ENCODE assay signal across 17 cellular contexts in the genomic region with DNA sequence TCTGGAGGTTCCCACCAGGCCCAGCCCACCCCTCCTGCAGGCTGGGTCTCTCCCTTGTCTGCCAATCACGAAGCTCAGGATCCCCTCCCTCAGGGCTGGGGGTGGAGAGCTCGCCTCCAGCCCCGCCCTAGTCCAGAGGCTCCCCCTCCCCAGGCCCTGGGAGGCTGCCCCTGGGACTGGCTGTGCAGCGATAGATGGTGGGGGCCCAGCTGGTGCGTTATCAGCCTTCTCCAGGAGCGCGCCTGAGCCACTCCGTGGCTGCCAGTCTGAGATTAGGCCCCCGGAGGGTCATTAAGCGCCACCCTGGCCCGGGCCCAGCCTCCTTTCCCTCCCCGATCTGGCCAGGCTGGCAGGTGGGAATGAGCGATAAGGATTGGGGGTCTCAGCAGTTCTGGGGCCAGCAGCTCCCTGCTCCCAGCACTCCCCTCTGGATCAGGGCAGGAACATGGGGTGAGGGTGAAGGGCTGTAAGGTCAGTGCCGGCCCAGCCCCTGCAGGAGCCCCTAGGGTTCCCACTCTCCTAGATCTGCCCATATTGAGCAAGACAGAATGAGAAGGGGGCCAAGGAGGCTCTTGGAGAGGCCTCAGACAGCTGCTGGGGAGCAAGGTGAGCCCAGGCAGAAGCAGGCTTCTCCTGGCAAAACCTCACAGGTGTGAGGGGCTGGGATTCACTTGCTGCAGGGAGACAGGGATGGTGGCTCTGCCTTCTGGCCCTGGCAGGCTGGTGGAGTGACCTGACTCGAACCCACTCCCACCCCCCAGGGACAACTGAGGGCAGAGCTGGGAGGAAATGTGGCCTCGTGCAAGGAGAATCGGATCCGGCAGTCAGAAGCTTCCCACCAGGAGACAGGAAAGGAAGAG. TPM values are rescaled to one million over a fixed set of nuclear protein-coding genes. Genes with fewer than 3 reads are reported as not detected.
DNase-seq lines count a peak whose midpoint lies in the region; ATAC-seq and TF ChIP-seq lines count a peak whose summit lies in the region.
"Had no signal": no experiment of that assay in that cellular context is flagged by ENCODE, and none has a peak within 500 bp of the region (broad histone marks: within the 10 kb centered on the region; RNA-seq: fewer than 3 reads in every experiment).

No MANE protein-coding gene starts in this region.

- no peak for ATAC-seq in HG03135 (IDR thresholded peaks at IDR 0.05; ENCODE audit: unreplicated experiment)
- ATAC-seq: activated T-cell treated with anti-CD3 and anti-CD28 coated beads, Interleukin-2, amount 50 U/mL, for 72 hours; right cardiac atrium had no signal

- DNase-seq in D341Med (ENCODE audit: low spot score), result peak; percentile 17
- DNase-seq in NCI-H2171 treated with DMSO at 0.1 percent for 48 hours (lab: John Stamatoyannopoulos, UW), result peak; percentile 47
- no peak for DNase-seq in epithelial cell of proximal tubule (ENCODE audit: low read depth)
- peak; percentile 87 for DNase-seq in mesenteric fat pad (ENCODE audit: low spot score)
- no peak for DNase-seq in AG08395 (ENCODE audit: low spot score)
- no peak for DNase-seq in T1000 (lab: John Stamatoyannopoulos, UW)
- DNase-seq: activated CD4-positive, alpha-beta T cell treated with anti-CD3 and anti-CD28 coated beads, Interleukin-2, amount 10 ng/mL, durations not matched to agents 24 days and 14 days; activated naive CD8-positive, alpha-beta T cell treated with anti-CD3 and anti-CD28 coated beads, Interleukin-2, amount 10 ng/mL, durations not matched to agents 7 days and 5 days; activated T-cell treated with anti-CD3 and anti-CD28 coated beads, Interleukin-2, amount 50 U/mL, for 72 hours; effector CD4-positive, alpha-beta T cell; right cardiac atrium; Right ventricle myocardium superior; T-helper 2 cell had no signal

- peak overlapping the region; percentile 57 for H3K4me3 ChIP-seq in epithelial cell of proximal tubule (ENCODE audit: low read depth, low read length)
- H3K4me3 ChIP-seq: BLaER1 treated with 17β-estradiol and CSF1 and Interleukin-3, amounts not matched to agents 10 nM and 100 nM; cardiac muscle cell had no signal

- TF ChIP-seq CTCF in epithelial cell of proximal tubule (conservative IDR thresholded peaks at IDR 0.05; ENCODE audit: low read depth, low read length), result no peak

RNA-seq across cellular contexts. Expression of gene PDZK1IP1, which starts 8.5 kb away (rescaled TPM):
- total RNA-seq in epithelial cell of proximal tubule, result 14.3 and 43.2 TPM in 2 replicates
- 2.8 TPM for total RNA-seq in mesenteric fat pad
- total RNA-seq: activated CD4-positive, alpha-beta T cell treated with anti-CD3 and anti-CD28 coated beads, Interleukin-2, amount 10 ng/mL, durations not matched to agents 24 days and 14 days; activated naive CD8-positive, alpha-beta T cell treated with anti-CD3 and anti-CD28 coated beads, Interleukin-2, amount 10 ng/mL, durations not matched to agents 7 days and 5 days; activated T-cell treated with anti-CD3 and anti-CD28 coated beads, Interleukin-2, amount 50 U/mL, for 72 hours; cardiac muscle cell; Right ventricle myocardium superior had no signal

RNA-seq across cellular contexts. Expression of gene CYP4A22, which starts 44.1 kb away (rescaled TPM):
- total RNA-seq in epithelial cell of proximal tubule (not detected in 2 replicates), mesenteric fat pad (0.42 TPM)
- total RNA-seq: activated CD4-positive, alpha-beta T cell treated with anti-CD3 and anti-CD28 coated beads, Interleukin-2, amount 10 ng/mL, durations not matched to agents 24 days and 14 days; activated naive CD8-positive, alpha-beta T cell treated with anti-CD3 and anti-CD28 coated beads, Interleukin-2, amount 10 ng/mL, durations not matched to agents 7 days and 5 days; activated T-cell treated with anti-CD3 and anti-CD28 coated beads, Interleukin-2, amount 50 U/mL, for 72 hours; cardiac muscle cell; fibroblast of villous mesenchyme; right cardiac atrium had no signal

RNA-seq across cellular contexts. Expression of gene TAL1, which starts 50.7 kb away (rescaled TPM):
- total RNA-seq in epithelial cell of proximal tubule (0.69 and 1.4 TPM in 2 replicates), mesenteric fat pad (11.0 TPM)
- total RNA-seq: activated CD4-positive, alpha-beta T cell treated with anti-CD3 and anti-CD28 coated beads, Interleukin-2, amount 10 ng/mL, durations not matched to agents 24 days and 14 days; activated naive CD8-positive, alpha-beta T cell treated with anti-CD3 and anti-CD28 coated beads, Interleukin-2, amount 10 ng/mL, durations not matched to agents 7 days and 5 days; fibroblast of villous mesenchyme had no signal

Comparison
In these comparisons a context has a peak if more than half of its experiments do, and no peak if none do; other contexts are left out.
1. DNase-seq: peak in D341Med (single experiment), NCI-H2171 treated with DMSO at 0.1 percent for 48 hours (single experiment) and mesenteric fat pad (single experiment); none in epithelial cell of proximal tubule (single experiment), AG08395 (single experiment) and T1000 (single experiment).